ENCODE assay signal across 1 cellular context in the genomic region with DNA sequence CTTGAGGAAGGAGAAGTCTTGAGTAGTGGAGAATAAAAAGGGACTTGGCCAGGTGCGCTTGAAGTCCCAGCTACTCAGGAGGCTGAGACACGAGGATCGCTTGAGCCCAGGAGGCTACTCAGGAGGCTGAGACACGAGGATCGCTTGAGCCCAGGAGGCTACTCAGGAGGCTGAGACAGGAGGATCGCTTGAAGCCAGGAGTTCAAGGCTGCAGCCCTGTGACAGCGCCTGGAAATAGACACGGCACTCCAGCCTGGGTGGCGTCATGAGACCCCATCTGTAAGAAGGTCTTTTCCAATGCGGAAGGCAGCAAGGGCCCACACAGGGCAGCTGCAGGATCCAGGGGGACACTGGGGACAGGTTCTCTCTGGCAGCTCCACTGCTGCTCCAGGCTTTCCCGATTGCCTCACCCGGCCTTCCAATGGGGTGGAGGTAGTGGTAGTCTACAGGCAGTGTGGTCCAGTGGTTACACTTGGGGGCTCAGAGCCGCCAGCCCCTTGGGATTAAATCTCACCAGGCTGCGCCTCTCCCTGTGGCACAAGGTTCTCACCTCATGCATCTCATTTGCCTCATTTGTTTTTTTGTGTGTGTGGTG.
TF ChIP-seq lines count a peak whose summit lies in the region.

No MANE protein-coding gene starts in this region.

TF ChIP-seq in IMR-90, 13 proteins besides CTCF, POLR2A, EP300 and RAD21:
- TF ChIP-seq, protein P1, sequence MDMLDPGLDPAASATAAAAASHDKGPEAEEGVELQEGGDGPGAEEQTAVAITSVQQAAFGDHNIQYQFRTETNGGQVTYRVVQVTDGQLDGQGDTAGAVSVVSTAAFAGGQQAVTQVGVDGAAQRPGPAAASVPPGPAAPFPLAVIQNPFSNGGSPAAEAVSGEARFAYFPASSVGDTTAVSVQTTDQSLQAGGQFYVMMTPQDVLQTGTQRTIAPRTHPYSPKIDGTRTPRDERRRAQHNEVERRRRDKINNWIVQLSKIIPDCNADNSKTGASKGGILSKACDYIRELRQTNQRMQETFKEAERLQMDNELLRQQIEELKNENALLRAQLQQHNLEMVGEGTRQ (IDR thresholded peaks at IDR 0.05; ENCODE audit: low read depth, low read length): no peak
- TF ChIP-seq MAFK (IDR thresholded peaks at IDR 0.05; ENCODE audit: low read depth, low read length) (no peak), MAZ (IDR thresholded peaks at IDR 0.05; ENCODE audit: borderline replicate concordance, low read depth, low read length) (no peak), CHD1 (IDR thresholded peaks at IDR 0.05; ENCODE audit: low read depth, low read length) (no peak), RCOR1 (IDR thresholded peaks at IDR 0.05; ENCODE audit: insufficient replicate concordance, low read length) (no peak), ELK1 (IDR thresholded peaks at IDR 0.05; ENCODE audit: borderline replicate concordance, low read depth, low read length) (no peak), MXI1 (IDR thresholded peaks at IDR 0.05; ENCODE audit: borderline replicate concordance, low read depth, low read length) (no peak), NFE2L2 (IDR thresholded peaks at IDR 0.05; ENCODE audit: low read depth, low read length) (no peak), FOS (IDR thresholded peaks at IDR 0.05; ENCODE audit: low read depth, low read length) (no peak), RFX5 (IDR thresholded peaks at IDR 0.05; ENCODE audit: low read depth, low read length) (no peak), SMC3 (IDR thresholded peaks at IDR 0.05; ENCODE audit: low read depth, low read length) (no peak), BHLHE40 (IDR thresholded peaks at IDR 0.05; ENCODE audit: low read depth, low read length) (no peak)
TF ChIP-seq in IMR-90: peak in this region for 0.
